In genomic region chr5:157464518-157465171, GRCh38 we compare ENCODE assay signal across 9 cellular contexts. TPM values are rescaled to one million over a fixed set of nuclear protein-coding genes. Genes with fewer than 3 reads are reported as not detected.
A peak's percentile ranks its signal among the peaks of the same experiment; 100 is the strongest.
DNase-seq lines count a peak whose midpoint lies in the region; ATAC-seq and TF ChIP-seq lines count a peak whose summit lies in the region.
"Had no signal": no experiment of that assay in that cellular context is flagged by ENCODE, and none has a peak within 500 bp of the region (broad histone marks: within the 10 kb centered on the region; RNA-seq: fewer than 3 reads in every experiment).

No MANE protein-coding gene starts in this region.

- ATAC-seq in HG02981 (IDR thresholded peaks at IDR 0.05; ENCODE audit: unreplicated experiment) (peak; percentile 79), left lobe of liver (no peak)
- peak; percentile 80 for ATAC-seq in naive thymus-derived CD4-positive, alpha-beta T cell

- H3K4me1 ChIP-seq in SJSA1 (replicated peaks) (peaks cover 34% of the 10 kb centered on the region), urinary bladder (ENCODE audit: insufficient read depth) (peaks cover 2% of the 10 kb centered on the region)
- H3K4me1 ChIP-seq in naive thymus-derived CD4-positive, alpha-beta T cell (ENCODE audit: control insufficient read depth in 2 of 2, insufficient read depth in 2 of 2, low read length in 2 of 2), result no peaks in the 10 kb centered on the region

- no peaks in the 10 kb centered on the region for H3K9me3 Mint-ChIP-seq in naive thymus-derived CD4-positive, alpha-beta T cell
- H3K9me3 Mint-ChIP-seq: dendritic cell treated with granulocyte-macrophage colony-stimulating factor and Interleukin-4, amounts not matched to agents 40 ng/mL and 50 ng/mL, for 4 days had no signal

- H3K36me3 ChIP-seq in SJSA1, result no peaks in the 10 kb centered on the region
- no peaks in the 10 kb centered on the region for H3K36me3 ChIP-seq in brain microvascular endothelial cell (replicated peaks)
- no peaks in the 10 kb centered on the region for H3K36me3 ChIP-seq in naive thymus-derived CD4-positive, alpha-beta T cell (ENCODE audit: control insufficient read depth in 2 of 3, insufficient read depth in 3 of 3, low read length in 3 of 3)
- H3K36me3 ChIP-seq in urinary bladder (ENCODE audit: insufficient read depth), result no peaks in the 10 kb centered on the region

- no peaks in the 10 kb centered on the region for H3K9me3 ChIP-seq in SJSA1 (replicated peaks)
- no peaks in the 10 kb centered on the region for H3K9me3 ChIP-seq in naive thymus-derived CD4-positive, alpha-beta T cell (ENCODE audit: control insufficient read depth in 2 of 3, low read length in 3 of 3)

- peak overlapping the region in 1 of 10 donors; percentile 33 for H3K4me3 Mint-ChIP-seq in naive thymus-derived CD4-positive, alpha-beta T cell
- H3K4me3 Mint-ChIP-seq: dendritic cell treated with granulocyte-macrophage colony-stimulating factor and Interleukin-4, amounts not matched to agents 40 ng/mL and 50 ng/mL, for 4 days had no signal

- H3K4me3 ChIP-seq in SJSA1 (no peak overlapping the region), brain microvascular endothelial cell (ENCODE audit: low read depth, low read length) (no peak overlapping the region), urinary bladder (ENCODE audit: low read depth, low read length) (no peak overlapping the region)
- H3K4me3 ChIP-seq in naive thymus-derived CD4-positive, alpha-beta T cell (ENCODE audit: low read length), result no peak overlapping the region

- H3K36me3 Mint-ChIP-seq in naive thymus-derived CD4-positive, alpha-beta T cell, result peaks cover 0 to 12% (median 0%) of the 10 kb centered on the region in 5 donors

- H3K27me3 ChIP-seq in SJSA1 (replicated peaks), result peaks cover 8% of the 10 kb centered on the region
- H3K27me3 ChIP-seq in brain microvascular endothelial cell (replicated peaks), result no peaks in the 10 kb centered on the region
- no peaks in the 10 kb centered on the region for H3K27me3 ChIP-seq in naive thymus-derived CD4-positive, alpha-beta T cell (ENCODE audit: control insufficient read depth in 2 of 2, insufficient read depth in 2 of 2, low read length in 2 of 2)

- peak; percentile 47 to 56 for DNase-seq in activated CD4-positive, alpha-beta T cell treated with anti-CD3 and anti-CD28 coated beads for 24 hours (ENCODE audit: low read depth in 2 of 2)
- DNase-seq in activated CD4-positive, alpha-beta T cell treated with anti-CD3 and anti-CD28 coated beads for 1 hour, result no peak
- DNase-seq in SJSA1 (ENCODE audit: low read depth in 1 of 2, low spot score in 2 of 2) (peak; percentile 82), brain microvascular endothelial cell (peak; percentile 85), left lobe of liver (ENCODE audit: low spot score) (no peak)
- DNase-seq in naive thymus-derived CD4-positive, alpha-beta T cell, result peak in 1 of 9 donors; percentile 56

- peaks cover 0 to 37% (median 7%) of the 10 kb centered on the region in 7 donors for H3K4me1 Mint-ChIP-seq in naive thymus-derived CD4-positive, alpha-beta T cell

- POLR2A ChIA-PET in naive thymus-derived CD4-positive, alpha-beta T cell (lab: Charles Lee), result no interaction called here

- TF ChIP-seq CTCF in brain microvascular endothelial cell (IDR thresholded peaks at IDR 0.05; ENCODE audit: low read depth, low read length, missing control alignments), result no peak

- peak overlapping the region in 1 of 9 donors; percentile 54 for H3K27ac Mint-ChIP-seq in naive thymus-derived CD4-positive, alpha-beta T cell
- H3K27ac Mint-ChIP-seq: dendritic cell treated with granulocyte-macrophage colony-stimulating factor and Interleukin-4, amounts not matched to agents 40 ng/mL and 50 ng/mL, for 4 days had no signal

- in situ Hi-C loops in brain microvascular endothelial cell (cut with HindIII; ENCODE audit: low pct_ligation_motif_present, low sequenced_read_pairs), result no loop called here

- peak overlapping the region; percentile 53 for H3K27ac ChIP-seq in SJSA1
- H3K27ac ChIP-seq in brain microvascular endothelial cell, result peak overlapping the region; percentile 39
- no peak overlapping the region for H3K27ac ChIP-seq in naive thymus-derived CD4-positive, alpha-beta T cell (ENCODE audit: low read depth, low read length)
- H3K27ac ChIP-seq in urinary bladder (ENCODE audit: low read depth), result peak overlapping the region; percentile 30

- CTCF ChIA-PET in naive thymus-derived CD4-positive, alpha-beta T cell (lab: Charles Lee), result no interaction called here

- WGBS in urinary bladder, result 15% methylated on average over 4 of the region's 4 CpGs

- H3K27me3 Mint-ChIP-seq in naive thymus-derived CD4-positive, alpha-beta T cell, result peaks cover 11 to 33% (median 20%) of the 10 kb centered on the region in 5 donors

- intact Hi-C loops in naive thymus-derived CD4-positive, alpha-beta T cell (cut with micrococcal nuclease), result loop anchor here in 1 of 2 donors (2.0 kb wide), 1 partner anchor 16 kb away; no protein-coding TSS in a partner anchor

RNA-seq across cellular contexts. Expression of gene NIPAL4, which starts 4.6 kb away (rescaled TPM):
- total RNA-seq in SJSA1 (2014; rRNA removed; shearing (Covaris generic)), result 0.18 TPM in 1 of 2 replicates, not detected in the other
- 1 to 10 TPM in 2 of 5 experiments, under 1 TPM in 1, not detected in 2; 0.70 to 1.6 (median 1.2) TPM for total RNA-seq in naive thymus-derived CD4-positive, alpha-beta T cell
- polyA plus RNA-seq in naive thymus-derived CD4-positive, alpha-beta T cell, result not detected
- 5.0 TPM for total RNA-seq in urinary bladder
- 14.6 TPM for polyA plus RNA-seq in urinary bladder
- total RNA-seq in left lobe of liver, result not detected

Comparison
In these comparisons a context has a peak if more than half of its experiments do, and no peak if none do; other contexts are left out.
1. DNase-seq: peak in activated CD4-positive, alpha-beta T cell treated with anti-CD3 and anti-CD28 coated beads for 24 hours (2 of 2), SJSA1 (2 of 2) and brain microvascular endothelial cell (single experiment); none in activated CD4-positive, alpha-beta T cell treated with anti-CD3 and anti-CD28 coated beads for 1 hour (single experiment) and left lobe of liver (single experiment).